25 cellular contexts compared by ENCODE assay signal in the genomic region with DNA sequence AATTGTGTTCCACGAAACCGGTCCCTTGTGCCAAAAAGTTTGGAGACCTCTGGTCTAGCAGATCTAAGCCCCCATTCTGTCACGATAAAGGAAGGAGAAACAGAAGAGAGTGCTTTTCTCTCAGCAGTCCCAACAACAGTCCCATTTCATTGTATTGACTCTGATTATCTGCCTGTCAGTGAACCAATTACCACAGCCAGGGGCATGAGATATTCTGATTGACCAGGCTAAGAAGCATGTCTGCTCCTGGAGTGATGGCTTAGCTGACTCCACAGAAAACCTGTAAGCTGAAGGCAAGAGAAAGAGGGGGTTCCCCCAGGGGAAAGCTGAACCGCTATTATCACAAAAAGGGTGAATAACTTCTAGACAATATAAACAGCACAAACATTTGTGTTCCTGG.
"Had no signal": no experiment of that assay in that cellular context is flagged by ENCODE, and none has a peak within 500 bp of the region (broad histone marks: within the 10 kb centered on the region; RNA-seq: fewer than 3 reads in every experiment).

No MANE protein-coding gene starts in this region.

- H3K4me3 Mint-ChIP-seq: naive thymus-derived CD4-positive, alpha-beta T cell; nephron; stimulated activated naive CD8-positive, alpha-beta T cell treated with anti-CD3 and anti-CD28 coated beads, Interleukin-15, amount 100 ng/mL, for 72 hours; type B pancreatic cell had no signal

- H3K9me3 ChIP-seq: esophagus muscularis mucosa, gastroesophageal sphincter, heart left ventricle, left lung, neutrophil, pancreas, right lobe of liver, suprapubic skin had no signal

- H3K9me3 Mint-ChIP-seq: nephron; stimulated activated naive CD8-positive, alpha-beta T cell treated with anti-CD3 and anti-CD28 coated beads, Interleukin-15, amount 100 ng/mL, for 72 hours; type B pancreatic cell had no signal

- H3K4me3 ChIP-seq: dorsolateral prefrontal cortex, esophagus muscularis mucosa, gastroesophageal sphincter, heart left ventricle, hepatocyte, left lung, pancreas, right lobe of liver, suprapubic skin had no signal

- H3K27me3 Mint-ChIP-seq: naive thymus-derived CD4-positive, alpha-beta T cell; progenitor cell of endocrine pancreas; stimulated activated naive CD8-positive, alpha-beta T cell treated with anti-CD3 and anti-CD28 coated beads, Interleukin-15, amount 100 ng/mL, for 72 hours; type B pancreatic cell had no signal

- H3K27ac ChIP-seq: dorsolateral prefrontal cortex, esophagus muscularis mucosa, gastroesophageal sphincter, heart left ventricle, hepatocyte, left lung, neutrophil, pancreas, right lobe of liver, suprapubic skin had no signal

- H3K27me3 ChIP-seq: esophagus muscularis mucosa, foreskin keratinocyte, gastroesophageal sphincter, heart left ventricle, hepatocyte, left lung, neutrophil, pancreas, right lobe of liver, suprapubic skin had no signal

- H3K36me3 ChIP-seq: esophagus muscularis mucosa, gastroesophageal sphincter, heart left ventricle, left lung, neutrophil, pancreas, right lobe of liver, suprapubic skin had no signal

- H3K36me3 Mint-ChIP-seq: naive thymus-derived CD4-positive, alpha-beta T cell; type B pancreatic cell had no signal

- H3K4me2 ChIP-seq: hepatocyte had no signal

- DNase-seq: dorsolateral prefrontal cortex; effector CD4-positive, alpha-beta T cell; foreskin keratinocyte; heart left ventricle; left cardiac atrium; mesenchymal stem cell; midbrain; naive thymus-derived CD4-positive, alpha-beta T cell; pancreas; right lobe of liver; small intestine; stimulated activated CD4-positive, alpha-beta T cell treated with anti-CD3 and anti-CD28 coated beads, Interleukin-15, amount 100 ng/mL, for 24 hours; stimulated activated CD4-positive, alpha-beta T cell treated with anti-CD3 and anti-CD28 coated beads, Interleukin-4, amount 100 ng/mL, for 1 hour; stimulated activated CD8-positive, alpha-beta memory T cell treated with anti-CD3 and anti-CD28 coated beads, Interleukin-4, amount 100 ng/mL, for 48 hours; stimulated activated naive CD4-positive, alpha-beta T cell; stimulated activated naive CD8-positive, alpha-beta T cell treated with anti-CD3 and anti-CD28 coated beads, Interleukin-15, amount 100 ng/mL, for 72 hours had no signal

- H3K27ac Mint-ChIP-seq: naive thymus-derived CD4-positive, alpha-beta T cell; nephron; progenitor cell of endocrine pancreas; stimulated activated naive CD8-positive, alpha-beta T cell treated with anti-CD3 and anti-CD28 coated beads, Interleukin-15, amount 100 ng/mL, for 72 hours; type B pancreatic cell had no signal

- H3K4me1 ChIP-seq: gastroesophageal sphincter, left lung, right lobe of liver, suprapubic skin had no signal

- H2AFZ ChIP-seq: hepatocyte had no signal

- ATAC-seq: gastroesophageal sphincter; heart left ventricle; left cardiac atrium; left lung; naive thymus-derived CD4-positive, alpha-beta T cell; pancreas; right lobe of liver; stimulated activated naive CD8-positive, alpha-beta T cell treated with anti-CD3 and anti-CD28 coated beads, Interleukin-15, amount 100 ng/mL, for 72 hours had no signal

- H3K4me1 Mint-ChIP-seq: naive thymus-derived CD4-positive, alpha-beta T cell; nephron; stimulated activated naive CD8-positive, alpha-beta T cell treated with anti-CD3 and anti-CD28 coated beads, Interleukin-15, amount 100 ng/mL, for 72 hours had no signal
